13 cellular contexts compared by ENCODE assay signal in the genomic region with DNA sequence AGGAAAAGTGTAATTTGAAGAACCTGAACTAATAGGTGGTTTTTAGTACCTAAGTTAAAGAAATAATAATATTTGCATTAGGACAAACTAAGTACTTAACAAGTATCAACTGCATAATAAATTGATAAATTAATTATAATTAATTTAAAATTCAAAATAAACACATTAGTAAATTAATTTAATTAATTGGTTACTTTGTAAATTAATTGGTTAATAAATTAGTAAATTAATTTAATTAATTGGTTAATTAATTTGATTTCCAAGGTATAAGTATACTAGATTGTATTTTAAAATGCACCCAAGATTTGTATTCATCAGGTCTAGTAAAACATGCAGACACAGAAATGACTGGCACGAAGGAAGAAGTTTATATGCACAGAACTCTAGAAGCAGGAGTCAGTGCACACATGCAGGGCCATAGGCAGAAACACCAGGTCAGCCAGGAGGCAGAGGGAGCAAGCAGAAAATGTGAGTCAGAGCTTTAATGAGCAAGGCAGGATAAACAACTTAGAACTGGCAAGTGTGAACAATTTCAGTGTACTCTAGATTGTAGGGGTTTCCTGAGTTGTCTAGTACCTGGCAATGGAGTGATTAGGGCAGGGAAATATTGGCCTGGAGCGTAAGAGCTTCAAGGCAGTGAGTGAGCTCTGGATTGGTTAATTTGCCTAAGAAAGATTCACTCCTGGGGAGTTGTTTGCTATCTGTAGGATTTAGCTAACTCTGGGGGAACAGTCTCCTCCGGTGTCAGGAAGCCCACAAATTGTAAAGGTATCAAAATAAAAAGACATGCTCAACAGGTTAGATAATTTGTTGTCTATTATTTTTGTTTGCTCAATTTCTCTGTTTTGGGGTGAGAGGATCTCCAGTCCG.
DNase-seq lines count a peak whose midpoint lies in the region; ATAC-seq and TF ChIP-seq lines count a peak whose summit lies in the region.
"Had no signal": no experiment of that assay in that cellular context is flagged by ENCODE, and none has a peak within 500 bp of the region (broad histone marks: within the 10 kb centered on the region; RNA-seq: fewer than 3 reads in every experiment).

No MANE protein-coding gene starts in this region.

- POLR2A ChIA-PET in RWPE1 (lab: Yijun Ruan, JAX; ENCODE audit: low non-redundant PET), result no interaction called here

- TF ChIP-seq CTCF in RWPE1 (conservative IDR thresholded peaks at IDR 0.05; ENCODE audit: low read depth) (no peak), foreskin keratinocyte (conservative IDR thresholded peaks at IDR 0.05) (no peak), retinal pigment epithelial cell (conservative IDR thresholded peaks at IDR 0.05; ENCODE audit: low read depth, low read length) (no peak)

- peak; percentile 86 for ATAC-seq in foreskin keratinocyte
- ATAC-seq in GM19452 (IDR thresholded peaks at IDR 0.05; ENCODE audit: unreplicated experiment), result no peak
- ATAC-seq: HCT116 had no signal

- H3K27ac ChIP-seq in RWPE1 (no peak overlapping the region), foreskin keratinocyte (no peak overlapping the region)

- H3K4me3 ChIP-seq in retinal pigment epithelial cell (ENCODE audit: low read length), result no peak overlapping the region

- peak in 2 of 3 experiments; percentile 1 to 25 for DNase-seq in NCI-H1417 (lab: John Stamatoyannopoulos, UW)
- no peak for DNase-seq in NCI-H1417 treated with DMSO at 0.1 percent for 48 hours (lab: John Stamatoyannopoulos, UW)
- DNase-seq in RWPE1 (ENCODE audit: low spot score), result peak; percentile 30
- peak; percentile 67 to 83 for DNase-seq in foreskin keratinocyte
- peak; percentile 27 for DNase-seq in retinal pigment epithelial cell (ENCODE audit: low read depth)
- DNase-seq in NCI-H2029 treated with DMSO at 0.1 percent for 48 hours (lab: John Stamatoyannopoulos, UW), result no peak
- no peak for DNase-seq in germinal center (ENCODE audit: low spot score)
- DNase-seq: activated CD4-positive, alpha-beta T cell treated with anti-CD3 and anti-CD28 coated beads, Interleukin-2, amount 50 U/mL, for 4 hours; dermis blood vessel endothelial cell; RPMI8226; stimulated activated CD4-positive, alpha-beta T cell treated with anti-CD3 and anti-CD28 coated beads, Interleukin-12 subunit alpha, Interleukin-12 subunit beta, amount 100 ng/mL, for 4 hours had no signal

- CTCF ChIA-PET in RWPE1 (lab: Yijun Ruan, JAX), result interaction anchor here (0.6 kb wide), 1 partner anchor 118 kb away, joined by 3 read pairs; no protein-coding TSS in a partner anchor

- H3K27me3 ChIP-seq in foreskin keratinocyte, result peaks cover 7% of the 10 kb centered on the region

- H3K4me1 ChIP-seq in foreskin keratinocyte, result no peaks in the 10 kb centered on the region

Comparison
In these comparisons a context has a peak if more than half of its experiments do, and no peak if none do; other contexts are left out.
1. DNase-seq: peak in NCI-H1417 (2 of 3), RWPE1 (single experiment), foreskin keratinocyte (2 of 2) and retinal pigment epithelial cell (single experiment); none in NCI-H1417 treated with DMSO at 0.1 percent for 48 hours (single experiment), NCI-H2029 treated with DMSO at 0.1 percent for 48 hours (single experiment) and germinal center (single experiment).